Comparison of ENCODE assay signal across 8 cellular contexts in genomic region chr15:45198337-45199135, GRCh38. TPM values are rescaled to one million over a fixed set of nuclear protein-coding genes. Genes with fewer than 3 reads are reported as not detected.
A peak's percentile ranks its signal among the peaks of the same experiment; 100 is the strongest.
DNase-seq lines count a peak whose midpoint lies in the region; ATAC-seq and TF ChIP-seq lines count a peak whose summit lies in the region.

No MANE protein-coding gene starts in this region.

- H3K27me3 ChIP-seq in BJ (ENCODE audit: control insufficient read depth, insufficient read depth, low read length) (no peaks in the 10 kb centered on the region; the same call in none of the 2 replicates), right lobe of liver (no peaks in the 10 kb centered on the region)

- H3K27ac Mint-ChIP-seq in activated CD4-positive, alpha-beta T cell treated with anti-CD3 and anti-CD28 coated beads, Interleukin-2, amount 10 ng/mL, durations not matched to agents 24 days and 14 days: no peak overlapping the region

- intact Hi-C loops in activated CD4-positive, alpha-beta T cell treated with anti-CD3 and anti-CD28 coated beads, Interleukin-2, amount 10 ng/mL, durations not matched to agents 24 days and 14 days (cut with micrococcal nuclease): loop anchor here (1.0 to 5.0 kb wide), 5 partner anchors 10 to 661 kb away; partner anchors contain the start of genes BLOC1S6 and EIF3J
- intact Hi-C loops in right lobe of liver (cut with DNase I): no loop called here

- H3K27me3 Mint-ChIP-seq in activated CD4-positive, alpha-beta T cell treated with anti-CD3 and anti-CD28 coated beads, Interleukin-2, amount 10 ng/mL, durations not matched to agents 24 days and 14 days: no peaks in the 10 kb centered on the region

- H3K4me3 Mint-ChIP-seq in activated CD4-positive, alpha-beta T cell treated with anti-CD3 and anti-CD28 coated beads, Interleukin-2, amount 10 ng/mL, durations not matched to agents 24 days and 14 days: no peak overlapping the region

- POLR2A ChIA-PET in BJ (lab: Charles Lee): interaction anchor here (0.5 to 1.1 kb wide), 2 partner anchors 14 to 206 kb away, joined by 4 to 6 read pairs; no protein-coding TSS in a partner anchor

- WGBS in right lobe of liver (ENCODE audit: insufficient coverage, low coverage, low lambda C conversion rate, missing lambda C conversion rate): 0% methylated on average over 24 of the region's 42 CpGs

- DNase-seq in BJ (ENCODE audit: low read depth) (peak; percentile 92), NCI-H524 treated with DMSO at 0.1 percent for 48 hours (lab: John Stamatoyannopoulos, UW) (peak; percentile 88), dermis blood vessel endothelial cell (peak; percentile 98), right lobe of liver (peak; percentile 89 to 95 (median 94))
- peak; percentile 99 for DNase-seq in activated CD4-positive, alpha-beta T cell treated with anti-CD3 and anti-CD28 coated beads, Interleukin-2, amount 10 ng/mL, durations not matched to agents 24 days and 14 days
- DNase-seq in stimulated activated CD4-positive, alpha-beta T cell treated with anti-CD3 and anti-CD28 coated beads, Interleukin-4, amount 100 ng/mL, for 24 hours: peak; percentile 95

- H3K9me3 ChIP-seq in right lobe of liver: no peaks in the 10 kb centered on the region

- peak overlapping the region; percentile 62 for H3K4me3 ChIP-seq in BJ (ENCODE audit: low read depth, low read length)
- H3K4me3 ChIP-seq in right lobe of liver: peak overlapping the region; percentile 50 to 73 (median 71)

- H3K36me3 Mint-ChIP-seq in activated CD4-positive, alpha-beta T cell treated with anti-CD3 and anti-CD28 coated beads, Interleukin-2, amount 10 ng/mL, durations not matched to agents 24 days and 14 days (ENCODE audit: low read depth): no peaks in the 10 kb centered on the region

- no peaks in the 10 kb centered on the region for H3K9me3 Mint-ChIP-seq in activated CD4-positive, alpha-beta T cell treated with anti-CD3 and anti-CD28 coated beads, Interleukin-2, amount 10 ng/mL, durations not matched to agents 24 days and 14 days

- peak; percentile 83 for TF ChIP-seq POLR2A in GM19099 (IDR thresholded peaks at IDR 0.05; ENCODE audit: extremely low read depth, insufficient read length, low read depth)
- TF ChIP-seq POLR2A in right lobe of liver (IDR thresholded peaks at IDR 0.05): peak; percentile 87

- H3K36me3 ChIP-seq in BJ (ENCODE audit: control insufficient read depth, insufficient read depth, low read length) (no peaks in the 10 kb centered on the region), right lobe of liver (no peaks in the 10 kb centered on the region)

- peak; percentile 68 for ATAC-seq in HG03378 (IDR thresholded peaks at IDR 0.05; ENCODE audit: unreplicated experiment)
- peak; percentile 59 to 74 (median 68) for ATAC-seq in right lobe of liver

- H3K4me1 ChIP-seq in right lobe of liver: peaks cover 0 to 10% (median 3%) of the 10 kb centered on the region in 4 donors

- peak overlapping the region; percentile 93 to 100 (median 94) for H3K27ac ChIP-seq in right lobe of liver

- CTCF ChIA-PET in BJ (lab: Yijun Ruan, JAX): interaction anchor here (0.7 to 3.5 kb wide), 15 partner anchors 9 to 234 kb away, joined by 3 to 18 read pairs (median 5); no protein-coding TSS in a partner anchor

- peaks cover 9% of the 10 kb centered on the region for H3K4me1 Mint-ChIP-seq in activated CD4-positive, alpha-beta T cell treated with anti-CD3 and anti-CD28 coated beads, Interleukin-2, amount 10 ng/mL, durations not matched to agents 24 days and 14 days

- peak; percentile 89 for TF ChIP-seq CTCF in BJ (IDR thresholded peaks at IDR 0.05; ENCODE audit: insufficient read depth, low read depth, low read length)
- peak; percentile 61 to 67 (median 64) for TF ChIP-seq CTCF in right lobe of liver (IDR thresholded peaks at IDR 0.05)

RNA-seq across cellular contexts. Expression of gene SHF, which starts 10.8 kb away (rescaled TPM):
- 3.9 and 5.2 TPM in 2 replicates for polyA plus RNA-seq in BJ (2011; rRNA removed)
- polyA minus RNA-seq in BJ (2011; rRNA and poly(A)+ RNA removed): 6.8 and 8.5 TPM in 2 replicates
- total RNA-seq in activated CD4-positive, alpha-beta T cell treated with anti-CD3 and anti-CD28 coated beads, Interleukin-2, amount 10 ng/mL, durations not matched to agents 24 days and 14 days: 14.4 and 16.1 TPM in 2 replicates
- total RNA-seq in dermis blood vessel endothelial cell: 1.8 and 3.7 TPM in 2 replicates
- 10 to 100 TPM; 12.7 to 23.5 (median 15.1) TPM for total RNA-seq in right lobe of liver

RNA-seq across cellular contexts. Expression of gene SLC28A2, which starts 53.5 kb away (rescaled TPM):
- polyA plus RNA-seq in BJ (2011; rRNA removed): not detected in 2 replicates
- not detected in 2 replicates for polyA minus RNA-seq in BJ (2011; rRNA and poly(A)+ RNA removed)
- not detected in 2 replicates for total RNA-seq in activated CD4-positive, alpha-beta T cell treated with anti-CD3 and anti-CD28 coated beads, Interleukin-2, amount 10 ng/mL, durations not matched to agents 24 days and 14 days
- total RNA-seq in dermis blood vessel endothelial cell (not detected in 2 replicates), right lobe of liver (under 1 TPM in 4 of 6 experiments, not detected in 2; 0.04 to 0.81 (median 0.19) TPM)

Comparison
In these comparisons a context has a peak if more than half of its experiments do, and no peak if none do; other contexts are left out.
1. Peak in every context shown above with its lines: DNase-seq, ATAC-seq, H3K4me3 ChIP-seq and H3K27ac ChIP-seq.